Comparison of ENCODE assay signal across 1 cellular context in the genomic region with DNA sequence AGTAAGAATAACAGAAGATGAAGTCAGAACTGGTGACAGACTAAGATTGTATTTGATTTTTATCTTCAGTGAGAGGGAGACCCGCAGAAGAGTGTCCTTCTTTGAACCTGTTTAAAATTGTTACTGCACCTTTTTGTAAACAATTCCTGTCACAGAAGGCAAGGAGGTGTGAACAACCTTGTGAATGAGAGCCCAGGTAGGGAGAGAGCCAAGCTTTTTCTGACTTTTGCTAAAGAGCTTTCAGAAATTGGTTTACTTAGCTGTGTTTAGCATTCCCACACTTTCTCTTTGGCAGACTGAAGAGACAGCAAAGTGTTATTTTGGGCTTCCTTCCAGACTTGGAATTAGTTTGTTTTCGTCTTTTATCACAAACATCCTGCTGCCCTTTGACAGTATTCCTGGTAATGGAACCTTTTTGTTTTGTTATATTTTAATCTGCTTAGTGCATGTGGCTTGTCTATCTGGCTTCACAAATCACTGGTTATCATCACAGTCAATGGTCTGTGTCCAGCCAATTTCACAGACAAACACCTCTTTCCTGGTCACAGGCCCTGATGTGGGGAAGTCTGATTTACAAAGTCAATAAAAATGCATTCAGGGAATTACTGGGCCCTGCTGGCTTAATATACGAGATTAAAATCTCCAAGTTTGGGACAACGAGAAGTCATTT.
TF ChIP-seq lines count a peak whose summit lies in the region.

No MANE protein-coding gene starts in this region.

TF ChIP-seq in HEK293, 187 proteins besides CTCF, POLR2A, EP300 and RAD21 (continued from another document and continues in another):
- TF ChIP-seq, protein P1, sequence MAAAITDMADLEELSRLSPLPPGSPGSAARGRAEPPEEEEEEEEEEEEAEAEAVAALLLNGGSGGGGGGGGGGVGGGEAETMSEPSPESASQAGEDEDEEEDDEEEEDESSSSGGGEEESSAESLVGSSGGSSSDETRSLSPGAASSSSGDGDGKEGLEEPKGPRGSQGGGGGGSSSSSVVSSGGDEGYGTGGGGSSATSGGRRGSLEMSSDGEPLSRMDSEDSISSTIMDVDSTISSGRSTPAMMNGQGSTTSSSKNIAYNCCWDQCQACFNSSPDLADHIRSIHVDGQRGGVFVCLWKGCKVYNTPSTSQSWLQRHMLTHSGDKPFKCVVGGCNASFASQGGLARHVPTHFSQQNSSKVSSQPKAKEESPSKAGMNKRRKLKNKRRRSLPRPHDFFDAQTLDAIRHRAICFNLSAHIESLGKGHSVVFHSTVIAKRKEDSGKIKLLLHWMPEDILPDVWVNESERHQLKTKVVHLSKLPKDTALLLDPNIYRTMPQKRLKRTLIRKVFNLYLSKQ (tag by site-specific recombination; IDR thresholded peaks at IDR 0.05; ENCODE audit: borderline replicate concordance), result no peak
- TF ChIP-seq KLF7 (tag by site-specific recombination; IDR thresholded peaks at IDR 0.05; ENCODE audit: borderline replicate concordance), result peak; percentile 77; the same call in 1 of the 2 replicates
- TF ChIP-seq ZNF658 (tag by site-specific recombination; IDR thresholded peaks at IDR 0.05), result no peak
- TF ChIP-seq TRIM28 (IDR thresholded peaks at IDR 0.05; ENCODE audit: borderline replicate concordance, low read length), result no peak; the same call in 1 of the 2 replicates
- no peak for TF ChIP-seq ZNF707 (tag by site-specific recombination; IDR thresholded peaks at IDR 0.05)
- no peak for TF ChIP-seq ZNF132 (tag by site-specific recombination; IDR thresholded peaks at IDR 0.05; ENCODE audit: borderline replicate concordance)
- no peak for TF ChIP-seq SALL2 (tag by site-specific recombination; IDR thresholded peaks at IDR 0.05; ENCODE audit: borderline replicate concordance)
- TF ChIP-seq ZNF211 (tag by site-specific recombination; IDR thresholded peaks at IDR 0.05; ENCODE audit: low read depth), result no peak
- no peak for TF ChIP-seq ZNF837 (tag by site-specific recombination; IDR thresholded peaks at IDR 0.05)
- TF ChIP-seq ZNF184 (tag by site-specific recombination; IDR thresholded peaks at IDR 0.05), result 0 out of 2 replicates have a peak, but pooled peaks have one; percentile 22
- TF ChIP-seq ZNF248 (tag by site-specific recombination; IDR thresholded peaks at IDR 0.05), result no peak
- no peak for TF ChIP-seq ZNF121 (tag by site-specific recombination; IDR thresholded peaks at IDR 0.05)
- TF ChIP-seq, protein P2, sequence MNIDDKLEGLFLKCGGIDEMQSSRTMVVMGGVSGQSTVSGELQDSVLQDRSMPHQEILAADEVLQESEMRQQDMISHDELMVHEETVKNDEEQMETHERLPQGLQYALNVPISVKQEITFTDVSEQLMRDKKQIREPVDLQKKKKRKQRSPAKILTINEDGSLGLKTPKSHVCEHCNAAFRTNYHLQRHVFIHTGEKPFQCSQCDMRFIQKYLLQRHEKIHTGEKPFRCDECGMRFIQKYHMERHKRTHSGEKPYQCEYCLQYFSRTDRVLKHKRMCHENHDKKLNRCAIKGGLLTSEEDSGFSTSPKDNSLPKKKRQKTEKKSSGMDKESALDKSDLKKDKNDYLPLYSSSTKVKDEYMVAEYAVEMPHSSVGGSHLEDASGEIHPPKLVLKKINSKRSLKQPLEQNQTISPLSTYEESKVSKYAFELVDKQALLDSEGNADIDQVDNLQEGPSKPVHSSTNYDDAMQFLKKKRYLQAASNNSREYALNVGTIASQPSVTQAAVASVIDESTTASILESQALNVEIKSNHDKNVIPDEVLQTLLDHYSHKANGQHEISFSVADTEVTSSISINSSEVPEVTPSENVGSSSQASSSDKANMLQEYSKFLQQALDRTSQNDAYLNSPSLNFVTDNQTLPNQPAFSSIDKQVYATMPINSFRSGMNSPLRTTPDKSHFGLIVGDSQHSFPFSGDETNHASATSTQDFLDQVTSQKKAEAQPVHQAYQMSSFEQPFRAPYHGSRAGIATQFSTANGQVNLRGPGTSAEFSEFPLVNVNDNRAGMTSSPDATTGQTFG (tag by site-specific recombination; IDR thresholded peaks at IDR 0.05; ENCODE audit: borderline replicate concordance), result peak; percentile 67; the same call in 1 of the 2 replicates
- no peak for TF ChIP-seq HOXC10 (CRISPR knock-in tag; IDR thresholded peaks at IDR 0.05)
- TF ChIP-seq ZNF549 (tag by site-specific recombination; IDR thresholded peaks at IDR 0.05), result no peak
- TF ChIP-seq ZNF792 (tag by site-specific recombination; IDR thresholded peaks at IDR 0.05), result no peak
- peak; percentile 71; the same call in 1 of the 2 replicates for TF ChIP-seq ZBTB7A (tag by site-specific recombination; IDR thresholded peaks at IDR 0.05; ENCODE audit: low read depth)
- TF ChIP-seq ZNF530 (tag by site-specific recombination; IDR thresholded peaks at IDR 0.05; ENCODE audit: low read depth), result no peak
- TF ChIP-seq ZNF629 (tag by site-specific recombination; IDR thresholded peaks at IDR 0.05), result peak; percentile 63
- TF ChIP-seq, protein P3, sequence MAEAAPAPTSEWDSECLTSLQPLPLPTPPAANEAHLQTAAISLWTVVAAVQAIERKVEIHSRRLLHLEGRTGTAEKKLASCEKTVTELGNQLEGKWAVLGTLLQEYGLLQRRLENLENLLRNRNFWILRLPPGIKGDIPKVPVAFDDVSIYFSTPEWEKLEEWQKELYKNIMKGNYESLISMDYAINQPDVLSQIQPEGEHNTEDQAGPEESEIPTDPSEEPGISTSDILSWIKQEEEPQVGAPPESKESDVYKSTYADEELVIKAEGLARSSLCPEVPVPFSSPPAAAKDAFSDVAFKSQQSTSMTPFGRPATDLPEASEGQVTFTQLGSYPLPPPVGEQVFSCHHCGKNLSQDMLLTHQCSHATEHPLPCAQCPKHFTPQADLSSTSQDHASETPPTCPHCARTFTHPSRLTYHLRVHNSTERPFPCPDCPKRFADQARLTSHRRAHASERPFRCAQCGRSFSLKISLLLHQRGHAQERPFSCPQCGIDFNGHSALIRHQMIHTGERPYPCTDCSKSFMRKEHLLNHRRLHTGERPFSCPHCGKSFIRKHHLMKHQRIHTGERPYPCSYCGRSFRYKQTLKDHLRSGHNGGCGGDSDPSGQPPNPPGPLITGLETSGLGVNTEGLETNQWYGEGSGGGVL (tag by site-specific recombination; IDR thresholded peaks at IDR 0.05), result peak; percentile 66
- TF ChIP-seq FEZF1 (tag by site-specific recombination; IDR thresholded peaks at IDR 0.05), result peak; percentile 100
- no peak for TF ChIP-seq ZNF777 (tag by site-specific recombination; IDR thresholded peaks at IDR 0.05; ENCODE audit: borderline replicate concordance)
- TF ChIP-seq, protein P4, sequence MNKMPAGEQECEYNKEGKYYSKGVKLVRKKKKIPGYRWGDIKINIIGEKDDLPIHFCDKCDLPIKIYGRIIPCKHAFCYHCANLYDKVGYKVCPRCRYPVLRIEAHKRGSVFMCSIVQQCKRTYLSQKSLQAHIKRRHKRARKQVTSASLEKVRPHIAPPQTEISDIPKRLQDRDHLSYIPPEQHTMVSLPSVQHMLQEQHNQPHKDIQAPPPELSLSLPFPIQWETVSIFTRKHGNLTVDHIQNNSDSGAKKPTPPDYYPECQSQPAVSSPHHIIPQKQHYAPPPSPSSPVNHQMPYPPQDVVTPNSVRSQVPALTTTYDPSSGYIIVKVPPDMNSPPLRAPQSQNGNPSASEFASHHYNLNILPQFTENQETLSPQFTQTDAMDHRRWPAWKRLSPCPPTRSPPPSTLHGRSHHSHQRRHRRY (tag by site-specific recombination; IDR thresholded peaks at IDR 0.05), result peak; percentile 70; the same call in 1 of the 2 replicates
- TF ChIP-seq, protein P5, sequence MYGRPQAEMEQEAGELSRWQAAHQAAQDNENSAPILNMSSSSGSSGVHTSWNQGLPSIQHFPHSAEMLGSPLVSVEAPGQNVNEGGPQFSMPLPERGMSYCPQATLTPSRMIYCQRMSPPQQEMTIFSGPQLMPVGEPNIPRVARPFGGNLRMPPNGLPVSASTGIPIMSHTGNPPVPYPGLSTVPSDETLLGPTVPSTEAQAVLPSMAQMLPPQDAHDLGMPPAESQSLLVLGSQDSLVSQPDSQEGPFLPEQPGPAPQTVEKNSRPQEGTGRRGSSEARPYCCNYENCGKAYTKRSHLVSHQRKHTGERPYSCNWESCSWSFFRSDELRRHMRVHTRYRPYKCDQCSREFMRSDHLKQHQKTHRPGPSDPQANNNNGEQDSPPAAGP (tag by site-specific recombination; IDR thresholded peaks at IDR 0.05), result peak; percentile 31; the same call in 1 of the 2 replicates
- no peak for TF ChIP-seq ZNF274 (IDR thresholded peaks at IDR 0.05; ENCODE audit: low read length)
- TF ChIP-seq ZNF274 (tag by site-specific recombination; IDR thresholded peaks at IDR 0.05; ENCODE audit: borderline replicate concordance), result no peak
- no peak for TF ChIP-seq ZNF747 (tag by site-specific recombination; IDR thresholded peaks at IDR 0.05)
- no peak for TF ChIP-seq ZNF670 (tag by site-specific recombination; IDR thresholded peaks at IDR 0.05; ENCODE audit: low read depth)
- TF ChIP-seq ZBTB17 (tag by site-specific recombination; IDR thresholded peaks at IDR 0.05), result peak; percentile 86
- TF ChIP-seq ZNF239 (tag by site-specific recombination; IDR thresholded peaks at IDR 0.05), result 0 out of 2 replicates have a peak, but pooled peaks have one; percentile 75
- no peak for TF ChIP-seq ZNF768 (tag by site-specific recombination; IDR thresholded peaks at IDR 0.05)
- no peak for TF ChIP-seq ZNF175 (tag by site-specific recombination; IDR thresholded peaks at IDR 0.05)
- no peak for TF ChIP-seq ZNF221 (tag by site-specific recombination; IDR thresholded peaks at IDR 0.05; ENCODE audit: borderline replicate concordance)
- TF ChIP-seq ZNF146 (tag by site-specific recombination; IDR thresholded peaks at IDR 0.05), result peak; percentile 38; the same call in 1 of the 2 replicates
- TF ChIP-seq ZNF423 (tag by site-specific recombination; IDR thresholded peaks at IDR 0.05), result no peak
- TF ChIP-seq, protein P6, sequence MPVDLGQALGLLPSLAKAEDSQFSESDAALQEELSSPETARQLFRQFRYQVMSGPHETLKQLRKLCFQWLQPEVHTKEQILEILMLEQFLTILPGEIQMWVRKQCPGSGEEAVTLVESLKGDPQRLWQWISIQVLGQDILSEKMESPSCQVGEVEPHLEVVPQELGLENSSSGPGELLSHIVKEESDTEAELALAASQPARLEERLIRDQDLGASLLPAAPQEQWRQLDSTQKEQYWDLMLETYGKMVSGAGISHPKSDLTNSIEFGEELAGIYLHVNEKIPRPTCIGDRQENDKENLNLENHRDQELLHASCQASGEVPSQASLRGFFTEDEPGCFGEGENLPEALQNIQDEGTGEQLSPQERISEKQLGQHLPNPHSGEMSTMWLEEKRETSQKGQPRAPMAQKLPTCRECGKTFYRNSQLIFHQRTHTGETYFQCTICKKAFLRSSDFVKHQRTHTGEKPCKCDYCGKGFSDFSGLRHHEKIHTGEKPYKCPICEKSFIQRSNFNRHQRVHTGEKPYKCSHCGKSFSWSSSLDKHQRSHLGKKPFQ (tag by site-specific recombination; IDR thresholded peaks at IDR 0.05), result peak; percentile 91
- peak; percentile 45; the same call in 1 of the 2 replicates for TF ChIP-seq BCL11A (tag by site-specific recombination; IDR thresholded peaks at IDR 0.05; ENCODE audit: low read depth)
- TF ChIP-seq ZSCAN23 (tag by site-specific recombination; IDR thresholded peaks at IDR 0.05), result peak; percentile 93
- TF ChIP-seq ZBTB1 (tag by site-specific recombination; IDR thresholded peaks at IDR 0.05), result 0 out of 2 replicates have a peak, but pooled peaks have one; percentile 39
- no peak for TF ChIP-seq ZFP37 (tag by site-specific recombination; IDR thresholded peaks at IDR 0.05)
- TF ChIP-seq ZNF830 (tag by site-specific recombination; IDR thresholded peaks at IDR 0.05; ENCODE audit: low read depth), result no peak
- TF ChIP-seq, protein P7, sequence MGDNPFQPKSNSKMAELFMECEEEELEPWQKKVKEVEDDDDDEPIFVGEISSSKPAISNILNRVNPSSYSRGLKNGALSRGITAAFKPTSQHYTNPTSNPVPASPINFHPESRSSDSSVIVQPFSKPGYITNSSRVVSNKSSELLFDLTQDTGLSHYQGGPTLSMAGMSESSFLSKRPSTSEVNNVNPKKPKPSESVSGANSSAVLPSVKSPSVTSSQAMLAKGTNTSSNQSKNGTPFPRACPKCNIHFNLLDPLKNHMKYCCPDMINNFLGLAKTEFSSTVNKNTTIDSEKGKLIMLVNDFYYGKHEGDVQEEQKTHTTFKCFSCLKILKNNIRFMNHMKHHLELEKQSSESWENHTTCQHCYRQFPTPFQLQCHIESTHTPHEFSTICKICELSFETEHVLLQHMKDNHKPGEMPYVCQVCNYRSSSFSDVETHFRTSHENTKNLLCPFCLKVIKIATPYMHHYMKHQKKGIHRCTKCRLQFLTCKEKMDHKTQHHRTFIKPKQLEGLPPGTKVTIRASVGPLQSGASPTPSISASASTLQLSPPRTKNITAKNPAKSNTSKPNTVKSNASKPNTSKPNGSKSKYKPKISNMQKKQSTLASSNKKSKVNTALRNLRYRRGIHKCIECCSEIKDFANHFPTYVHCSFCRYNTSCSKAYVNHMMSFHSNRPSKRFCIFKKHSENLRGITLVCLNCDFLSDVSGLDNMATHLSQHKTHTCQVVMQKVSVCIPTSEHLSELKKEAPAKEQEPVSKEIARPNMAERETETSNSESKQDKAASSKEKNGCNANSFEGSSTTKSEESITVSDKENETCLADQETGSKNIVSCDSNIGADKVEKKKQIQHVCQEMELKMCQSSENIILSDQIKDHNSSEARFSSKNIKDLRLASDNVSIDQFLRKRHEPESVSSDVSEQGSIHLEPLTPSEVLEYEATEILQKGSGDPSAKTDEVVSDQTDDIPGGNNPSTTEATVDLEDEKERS (tag by site-specific recombination; IDR thresholded peaks at IDR 0.05), result no peak
- TF ChIP-seq SCRT2 (tag by site-specific recombination; IDR thresholded peaks at IDR 0.05), result 0 out of 2 replicates have a peak, but pooled peaks have one; percentile 11
- TF ChIP-seq ZNF174 (tag by site-specific recombination; IDR thresholded peaks at IDR 0.05), result peak; percentile 87; the same call in 1 of the 2 replicates
- TF ChIP-seq WT1 (tag by site-specific recombination; IDR thresholded peaks at IDR 0.05), result peak; percentile 98
- TF ChIP-seq ZNF558 (tag by site-specific recombination; IDR thresholded peaks at IDR 0.05), result no peak
- TF ChIP-seq ZNF138 (tag by site-specific recombination; IDR thresholded peaks at IDR 0.05; ENCODE audit: borderline replicate concordance), result no peak
- TF ChIP-seq ZNF391 (tag by site-specific recombination; IDR thresholded peaks at IDR 0.05; ENCODE audit: borderline replicate concordance, low read depth), result peak; percentile 75
- TF ChIP-seq ZNF626 (tag by site-specific recombination; IDR thresholded peaks at IDR 0.05), result no peak
- TF ChIP-seq ZBTB20 (tag by site-specific recombination; IDR thresholded peaks at IDR 0.05), result 0 out of 2 replicates have a peak, but pooled peaks have one; percentile 19
- TF ChIP-seq GLIS2 (tag by site-specific recombination; IDR thresholded peaks at IDR 0.05), result no peak
- peak; percentile 84 for TF ChIP-seq KLF1 (tag by site-specific recombination; IDR thresholded peaks at IDR 0.05)
- no peak for TF ChIP-seq ZNF354C (tag by site-specific recombination; IDR thresholded peaks at IDR 0.05; ENCODE audit: borderline replicate concordance, low read depth)
- no peak for TF ChIP-seq ZNF701 (tag by site-specific recombination; IDR thresholded peaks at IDR 0.05)
- TF ChIP-seq GLI4 (tag by site-specific recombination; IDR thresholded peaks at IDR 0.05), result no peak
- TF ChIP-seq ZNF76 (tag by site-specific recombination; IDR thresholded peaks at IDR 0.05; ENCODE audit: borderline replicate concordance, low read depth), result peak; percentile 65; the same call in 1 of the 2 replicates
- TF ChIP-seq ZXDB (tag by site-specific recombination; IDR thresholded peaks at IDR 0.05), result peak; percentile 98
- no peak; the same call in none of the 2 replicates for TF ChIP-seq SP3 (tag by site-specific recombination; IDR thresholded peaks at IDR 0.05)
- no peak for TF ChIP-seq ZNF514 (tag by site-specific recombination; IDR thresholded peaks at IDR 0.05)
